Comparison of ENCODE assay signal across 13 cellular contexts in the genomic region with DNA sequence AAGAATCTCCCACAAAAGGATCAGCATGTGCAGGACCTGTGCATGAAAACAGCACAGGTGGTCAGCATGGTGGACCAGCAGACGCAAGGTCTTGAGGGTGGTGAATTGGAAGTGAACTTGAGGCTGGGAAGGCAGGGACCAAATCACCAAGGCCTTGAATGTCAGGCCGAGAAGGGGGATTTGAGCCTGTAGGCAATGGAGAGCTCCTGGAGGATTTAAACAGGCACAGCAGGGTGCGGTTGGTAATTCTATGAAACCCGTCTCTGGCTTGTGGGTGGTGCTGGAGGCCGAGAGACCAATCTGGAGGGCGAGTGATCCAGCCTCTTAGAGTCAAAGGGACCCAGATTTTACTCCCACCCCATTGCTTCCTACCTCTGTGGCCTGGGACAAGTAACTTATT. TPM values are rescaled to one million over a fixed set of nuclear protein-coding genes. Genes with fewer than 3 reads are reported as not detected.
DNase-seq lines count a peak whose midpoint lies in the region; ATAC-seq and TF ChIP-seq lines count a peak whose summit lies in the region.
"Had no signal": no experiment of that assay in that cellular context is flagged by ENCODE, and none has a peak within 500 bp of the region (broad histone marks: within the 10 kb centered on the region; RNA-seq: fewer than 3 reads in every experiment).

No MANE protein-coding gene starts in this region.

- peaks cover 15% of the 10 kb centered on the region; the same call in 1 of the 2 replicates for H4K20me1 ChIP-seq in HCT116 (ENCODE audit: insufficient read depth)
- no peaks in the 10 kb centered on the region for H4K20me1 ChIP-seq in MM.1S (ENCODE audit: insufficient read depth, low read length)

- TF ChIP-seq RAD21 in HCT116 (IDR thresholded peaks at IDR 0.05; ENCODE audit: low read depth): no peak

- POLR2A ChIA-PET in HCT116 (lab: Charles Lee): no interaction called here

- peak overlapping the region; percentile 95 for H3K4me2 ChIP-seq in HCT116 (ENCODE audit: low read length)
- H3K4me2 ChIP-seq in MM.1S (ENCODE audit: low read depth, low read length): no peak overlapping the region

- TF ChIP-seq CTCF in HCT116 (IDR thresholded peaks at IDR 0.05 in 2 of 3, conservative IDR thresholded peaks at IDR 0.05 in 1 of 3; ENCODE audit: borderline replicate concordance in 1 of 3, insufficient read depth in 1 of 3, low read depth in 2 of 3, low read length in 2 of 3) (no peak), MM.1S (IDR thresholded peaks at IDR 0.05; ENCODE audit: low read length) (no peak)

- intact Hi-C loops in HCT116 (cut with micrococcal nuclease): no loop called here

- no peaks in the 10 kb centered on the region for H3K27me3 ChIP-seq in HCT116 (ENCODE audit: insufficient read depth, low read length)
- H3K27me3 ChIP-seq in adipocyte (replicated peaks; ENCODE audit: control insufficient read depth, insufficient read depth, low read length): no peaks in the 10 kb centered on the region
- H3K27me3 ChIP-seq in iPS-20b (ENCODE audit: insufficient read depth, low read length): no peaks in the 10 kb centered on the region
- no peaks in the 10 kb centered on the region for H3K27me3 ChIP-seq in subcutaneous abdominal adipose tissue (ENCODE audit: control insufficient read depth in 5 of 5, insufficient read depth in 4 of 5, low read length in 5 of 5)
- H3K27me3 ChIP-seq in MM.1S (replicated peaks; ENCODE audit: insufficient read depth, low read length): no peaks in the 10 kb centered on the region
- H3K27me3 ChIP-seq: body of pancreas had no signal

- RAD21 ChIA-PET in HCT116 (lab: Charles Lee; ENCODE audit: low non-redundant PET in 1 of 2, low total read pairs in 2 of 2, uncharacterized antibody in 2 of 2, unreplicated experiment in 2 of 2): no interaction called here

- DNase-seq in HCT116 (ENCODE audit: low read depth, low spot score): no peak
- DNase-seq in adipocyte (ENCODE audit: low read depth): no peak
- DNase-seq in MM.1S: no peak
- no peak for DNase-seq in NK-92 treated with Interleukin-12 subunit alpha and Interleukin-12 subunit beta, amount 100 ng/mL, for 24 hours (lab: John Stamatoyannopoulos, UW)
- no peak for DNase-seq in T-helper 2 cell treated with Interferon-gamma antibody and Interleukin-4, amounts not matched to agents 5 μg/mL and 100 μg/mL, for 36 hours (ENCODE audit: low spot score)
- DNase-seq in activated gamma-delta T cell treated with Interleukin-2 at 50 U/mL for 16 hours: no peak
- DNase-seq: body of pancreas; GF-D8; NCI-H524 treated with DMSO at 0.1 percent for 48 hours; stimulated activated naive B cell treated with anti-CD40 and anti-IgM and Interleukin-4, amounts not matched to agents 10 μg/mL and 1 μg/mL and 100 μg/mL, for 72 hours; T-helper 1 cell had no signal

- H3F3A ChIP-seq in MM.1S (ENCODE audit: insufficient read depth, low read length): peaks cover 8% of the 10 kb centered on the region

- H3K9me2 ChIP-seq in HCT116 (ENCODE audit: insufficient read depth) (no peaks in the 10 kb centered on the region), MM.1S (replicated peaks; ENCODE audit: insufficient read depth, low read length) (no peaks in the 10 kb centered on the region)

- no peak overlapping the region for H3K27ac Mint-ChIP-seq in T-helper 2 cell treated with Interferon-gamma antibody and Interleukin-4, amounts not matched to agents 5 μg/mL and 100 μg/mL, for 36 hours
- H3K27ac Mint-ChIP-seq: stimulated activated naive B cell treated with anti-CD40 and anti-IgM and Interleukin-4, amounts not matched to agents 10 μg/mL and 1 μg/mL and 100 μg/mL, for 72 hours had no signal

- H3K36me3 Mint-ChIP-seq in T-helper 2 cell treated with Interferon-gamma antibody and Interleukin-4, amounts not matched to agents 5 μg/mL and 100 μg/mL, for 36 hours (ENCODE audit: low read depth): no peaks in the 10 kb centered on the region
- H3K36me3 Mint-ChIP-seq: stimulated activated naive B cell treated with anti-CD40 and anti-IgM and Interleukin-4, amounts not matched to agents 10 μg/mL and 1 μg/mL and 100 μg/mL, for 72 hours had no signal

- H3K4me1 Mint-ChIP-seq in T-helper 2 cell treated with Interferon-gamma antibody and Interleukin-4, amounts not matched to agents 5 μg/mL and 100 μg/mL, for 36 hours (ENCODE audit: low read depth): peaks cover 22% of the 10 kb centered on the region

- H3K36me3 ChIP-seq in HCT116 (ENCODE audit: control insufficient read depth in 1 of 2, insufficient read depth in 2 of 2, low read length in 2 of 2) (no peaks in the 10 kb centered on the region), adipocyte (ENCODE audit: control insufficient read depth, insufficient read depth, low read length, severe bottlenecking) (peaks cover 20% of the 10 kb centered on the region), iPS-20b (ENCODE audit: insufficient read depth, low read depth, low read length) (0 out of 2 replicates have a peak, but pooled peaks cover 4% of the 10 kb centered on the region), subcutaneous abdominal adipose tissue (ENCODE audit: control insufficient read depth in 5 of 5, insufficient read depth in 5 of 5, low read length in 5 of 5) (peaks cover 0 to 10% (median 2%) of the 10 kb centered on the region in 5 donors), MM.1S (replicated peaks; ENCODE audit: insufficient read depth, low read length) (no peaks in the 10 kb centered on the region)

- no peak overlapping the region for H3K4me3 Mint-ChIP-seq in T-helper 2 cell treated with Interferon-gamma antibody and Interleukin-4, amounts not matched to agents 5 μg/mL and 100 μg/mL, for 36 hours

- CTCF ChIA-PET in HCT116 (lab: Charles Lee): no interaction called here

- peaks cover 13% of the 10 kb centered on the region for H3K27me3 Mint-ChIP-seq in T-helper 2 cell treated with Interferon-gamma antibody and Interleukin-4, amounts not matched to agents 5 μg/mL and 100 μg/mL, for 36 hours (ENCODE audit: low read depth)

- no TSS peak for BruUV-seq in HCT116 (replicated peaks; lab: Mats Ljungman, UMichigan)

- H3K27ac ChIP-seq in HCT116 (ENCODE audit: low read depth, low read length) (no peak overlapping the region), iPS-20b (ENCODE audit: low read length) (no peak overlapping the region), subcutaneous abdominal adipose tissue (ENCODE audit: low read depth, low read length) (peak overlapping the region; percentile 95), MM.1S (ENCODE audit: low read length) (no peak overlapping the region)
- H3K27ac ChIP-seq: body of pancreas had no signal

- H3K9me3 ChIP-seq in HCT116 (ENCODE audit: control insufficient read depth in 1 of 2, insufficient read depth in 1 of 2, low read depth in 1 of 2, low read length in 2 of 2) (no peaks in the 10 kb centered on the region), adipocyte (ENCODE audit: control insufficient read depth, low read length) (no peaks in the 10 kb centered on the region), iPS-20b (ENCODE audit: insufficient read depth, low read depth, low read length) (peaks cover 3% of the 10 kb centered on the region; the same call in 1 of the 2 replicates), subcutaneous abdominal adipose tissue (ENCODE audit: control insufficient read depth in 5 of 5, low read length in 5 of 5) (no peaks in the 10 kb centered on the region), MM.1S (replicated peaks; ENCODE audit: insufficient read depth, low read length) (no peaks in the 10 kb centered on the region)
- H3K9me3 ChIP-seq: body of pancreas had no signal

- H3K4me3 ChIP-seq in HCT116 (replicated peaks in 1 of 2; ENCODE audit: low read depth in 1 of 2, low read length in 2 of 2) (no peak overlapping the region), adipocyte (ENCODE audit: low read length) (peak overlapping the region; percentile 94), iPS-20b (ENCODE audit: low read length) (peak overlapping the region; percentile 89), subcutaneous abdominal adipose tissue (ENCODE audit: low read depth in 1 of 5, low read length in 5 of 5) (peak overlapping the region; percentile 72 to 94 (median 90)), MM.1S (ENCODE audit: low read length) (no peak overlapping the region)
- H3K4me3 ChIP-seq: body of pancreas had no signal

- no peaks in the 10 kb centered on the region for H3K9me3 Mint-ChIP-seq in T-helper 2 cell treated with Interferon-gamma antibody and Interleukin-4, amounts not matched to agents 5 μg/mL and 100 μg/mL, for 36 hours
- H3K9me3 Mint-ChIP-seq: stimulated activated naive B cell treated with anti-CD40 and anti-IgM and Interleukin-4, amounts not matched to agents 10 μg/mL and 1 μg/mL and 100 μg/mL, for 72 hours had no signal

- H3K4me1 ChIP-seq in HCT116 (ENCODE audit: control insufficient read depth in 1 of 2, insufficient read depth in 2 of 2, low read length in 2 of 2) (peaks cover 64 to 80% of the 10 kb centered on the region in 2 experiments), adipocyte (ENCODE audit: control insufficient read depth, insufficient read depth, low read length) (peaks cover 75% of the 10 kb centered on the region), iPS-20b (ENCODE audit: insufficient read depth, low read length) (peaks cover 34% of the 10 kb centered on the region), subcutaneous abdominal adipose tissue (ENCODE audit: control insufficient read depth in 5 of 5, insufficient read depth in 5 of 5, low read length in 5 of 5) (peaks cover 35 to 93% (median 86%) of the 10 kb centered on the region in 5 donors), MM.1S (ENCODE audit: low read length) (peaks cover 7% of the 10 kb centered on the region; the same call in 1 of the 2 replicates)

- no peak for TF ChIP-seq POLR2A in HCT116 (IDR thresholded peaks at IDR 0.05; ENCODE audit: borderline replicate concordance, extremely low read depth, insufficient read depth, insufficient read length)

- H2AFZ ChIP-seq in HCT116 (ENCODE audit: low read depth, low read length, poor library complexity, severe bottlenecking) (no peak overlapping the region), MM.1S (ENCODE audit: low read length) (no peak overlapping the region)

- no peak for ATAC-seq in HCT116
- ATAC-seq: body of pancreas; stimulated activated naive B cell treated with anti-CD40 and anti-IgM and Interleukin-4, amounts not matched to agents 10 μg/mL and 1 μg/mL and 100 μg/mL, for 72 hours had no signal

- no peak overlapping the region; the same call in 1 of the 2 replicates for H3K9ac ChIP-seq in HCT116 (ENCODE audit: low read length)
- peak overlapping the region; percentile 99 for H3K9ac ChIP-seq in adipocyte (ENCODE audit: low read length)
- H3K9ac ChIP-seq in iPS-20b (ENCODE audit: low read depth, low read length): peak overlapping the region; percentile 84; the same call in 1 of the 2 replicates
- peak overlapping the region in 4 of 5 donors; percentile 13 to 90 (median 82) for H3K9ac ChIP-seq in subcutaneous abdominal adipose tissue (ENCODE audit: low read length in 5 of 5)
- no peak overlapping the region for H3K9ac ChIP-seq in MM.1S (ENCODE audit: low read length)

- H3K79me2 ChIP-seq in HCT116 (ENCODE audit: insufficient read depth, low read length) (peaks cover 66% of the 10 kb centered on the region), MM.1S (ENCODE audit: low read length) (no peaks in the 10 kb centered on the region)

TF ChIP-seq in HCT116, 20 proteins besides CTCF, POLR2A, EP300 and RAD21 (continues in another document):
- TF ChIP-seq, protein P1, sequence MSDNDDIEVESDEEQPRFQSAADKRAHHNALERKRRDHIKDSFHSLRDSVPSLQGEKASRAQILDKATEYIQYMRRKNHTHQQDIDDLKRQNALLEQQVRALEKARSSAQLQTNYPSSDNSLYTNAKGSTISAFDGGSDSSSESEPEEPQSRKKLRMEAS (IDR thresholded peaks at IDR 0.05): no peak

RNA-seq across cellular contexts. Expression of a gene that starts 2.4 kb away (rescaled TPM):
- 21.9 TPM for total RNA-seq in HCT116 (2021; ENCODE audit: unreplicated experiment)
- 21.1 and 25.4 TPM in 2 replicates for polyA plus RNA-seq in HCT116 (2012)

Comparison
In these comparisons a context has a peak if more than half of its experiments do, and no peak if none do; other contexts are left out.
1. H3K4me3 ChIP-seq: peak in adipocyte (single experiment), iPS-20b (single experiment) and subcutaneous abdominal adipose tissue (5 of 5); none in HCT116 (0 of 2) and MM.1S (single experiment).
2. H3K9ac ChIP-seq: peak in adipocyte (single experiment), iPS-20b (single experiment) and subcutaneous abdominal adipose tissue (4 of 5); none in HCT116 (single experiment) and MM.1S (single experiment).